ENCODE assay signal across 3 cellular contexts in the genomic region with DNA sequence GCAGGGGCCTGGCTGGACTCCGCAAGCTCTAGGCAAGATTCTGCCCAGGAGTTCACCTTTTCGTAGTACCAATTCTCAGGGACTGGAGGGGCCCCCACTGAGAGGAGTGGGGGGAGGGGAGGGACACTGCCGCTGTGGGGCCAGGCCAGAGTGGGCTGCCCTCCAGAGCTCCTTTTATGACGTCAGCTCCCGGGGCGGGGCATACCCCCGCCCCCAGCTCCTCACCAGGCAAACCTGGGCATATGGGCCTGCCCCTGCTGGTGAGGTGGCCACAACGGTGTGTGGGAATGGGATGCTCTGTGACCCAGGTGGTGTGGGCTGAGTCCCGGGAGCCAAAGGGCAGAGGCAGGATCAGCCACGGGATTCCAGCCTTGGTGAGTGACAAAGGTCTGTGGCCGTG.
TF ChIP-seq lines count a peak whose summit lies in the region.

No MANE protein-coding gene starts in this region.

TF ChIP-seq in HepG2, 621 proteins besides CTCF, POLR2A, EP300 and RAD21:
- TF ChIP-seq HNF4G (IDR thresholded peaks at IDR 0.05; ENCODE audit: borderline replicate concordance, low read depth, low read length) (no peak), HNF4G (CRISPR knock-in tag; IDR thresholded peaks at IDR 0.05; ENCODE audit: borderline replicate concordance, low read depth) (no peak), CREB1 (IDR thresholded peaks at IDR 0.05) (peak; percentile 64; the same call in 1 of the 2 replicates), CREB1 (CRISPR knock-in tag; IDR thresholded peaks at IDR 0.05) (no peak)

TF ChIP-seq in HEK293, 187 proteins besides CTCF, POLR2A, EP300 and RAD21:
- peak; percentile 36; the same call in 1 of the 2 replicates for TF ChIP-seq ZFHX2 (tag by site-specific recombination; conservative IDR thresholded peaks at IDR 0.05)
- TF ChIP-seq, protein P1, sequence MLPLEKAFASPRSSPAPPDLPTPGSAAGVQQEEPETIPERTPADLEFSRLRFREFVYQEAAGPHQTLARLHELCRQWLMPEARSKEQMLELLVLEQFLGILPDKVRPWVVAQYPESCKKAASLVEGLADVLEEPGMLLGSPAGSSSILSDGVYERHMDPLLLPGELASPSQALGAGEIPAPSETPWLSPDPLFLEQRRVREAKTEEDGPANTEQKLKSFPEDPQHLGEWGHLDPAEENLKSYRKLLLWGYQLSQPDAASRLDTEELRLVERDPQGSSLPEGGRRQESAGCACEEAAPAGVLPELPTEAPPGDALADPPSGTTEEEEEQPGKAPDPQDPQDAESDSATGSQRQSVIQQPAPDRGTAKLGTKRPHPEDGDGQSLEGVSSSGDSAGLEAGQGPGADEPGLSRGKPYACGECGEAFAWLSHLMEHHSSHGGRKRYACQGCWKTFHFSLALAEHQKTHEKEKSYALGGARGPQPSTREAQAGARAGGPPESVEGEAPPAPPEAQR (tag by site-specific recombination; IDR thresholded peaks at IDR 0.05), result no peak

TF ChIP-seq in H1, 55 proteins besides CTCF, POLR2A, EP300 and RAD21:
- TF ChIP-seq, protein P2, sequence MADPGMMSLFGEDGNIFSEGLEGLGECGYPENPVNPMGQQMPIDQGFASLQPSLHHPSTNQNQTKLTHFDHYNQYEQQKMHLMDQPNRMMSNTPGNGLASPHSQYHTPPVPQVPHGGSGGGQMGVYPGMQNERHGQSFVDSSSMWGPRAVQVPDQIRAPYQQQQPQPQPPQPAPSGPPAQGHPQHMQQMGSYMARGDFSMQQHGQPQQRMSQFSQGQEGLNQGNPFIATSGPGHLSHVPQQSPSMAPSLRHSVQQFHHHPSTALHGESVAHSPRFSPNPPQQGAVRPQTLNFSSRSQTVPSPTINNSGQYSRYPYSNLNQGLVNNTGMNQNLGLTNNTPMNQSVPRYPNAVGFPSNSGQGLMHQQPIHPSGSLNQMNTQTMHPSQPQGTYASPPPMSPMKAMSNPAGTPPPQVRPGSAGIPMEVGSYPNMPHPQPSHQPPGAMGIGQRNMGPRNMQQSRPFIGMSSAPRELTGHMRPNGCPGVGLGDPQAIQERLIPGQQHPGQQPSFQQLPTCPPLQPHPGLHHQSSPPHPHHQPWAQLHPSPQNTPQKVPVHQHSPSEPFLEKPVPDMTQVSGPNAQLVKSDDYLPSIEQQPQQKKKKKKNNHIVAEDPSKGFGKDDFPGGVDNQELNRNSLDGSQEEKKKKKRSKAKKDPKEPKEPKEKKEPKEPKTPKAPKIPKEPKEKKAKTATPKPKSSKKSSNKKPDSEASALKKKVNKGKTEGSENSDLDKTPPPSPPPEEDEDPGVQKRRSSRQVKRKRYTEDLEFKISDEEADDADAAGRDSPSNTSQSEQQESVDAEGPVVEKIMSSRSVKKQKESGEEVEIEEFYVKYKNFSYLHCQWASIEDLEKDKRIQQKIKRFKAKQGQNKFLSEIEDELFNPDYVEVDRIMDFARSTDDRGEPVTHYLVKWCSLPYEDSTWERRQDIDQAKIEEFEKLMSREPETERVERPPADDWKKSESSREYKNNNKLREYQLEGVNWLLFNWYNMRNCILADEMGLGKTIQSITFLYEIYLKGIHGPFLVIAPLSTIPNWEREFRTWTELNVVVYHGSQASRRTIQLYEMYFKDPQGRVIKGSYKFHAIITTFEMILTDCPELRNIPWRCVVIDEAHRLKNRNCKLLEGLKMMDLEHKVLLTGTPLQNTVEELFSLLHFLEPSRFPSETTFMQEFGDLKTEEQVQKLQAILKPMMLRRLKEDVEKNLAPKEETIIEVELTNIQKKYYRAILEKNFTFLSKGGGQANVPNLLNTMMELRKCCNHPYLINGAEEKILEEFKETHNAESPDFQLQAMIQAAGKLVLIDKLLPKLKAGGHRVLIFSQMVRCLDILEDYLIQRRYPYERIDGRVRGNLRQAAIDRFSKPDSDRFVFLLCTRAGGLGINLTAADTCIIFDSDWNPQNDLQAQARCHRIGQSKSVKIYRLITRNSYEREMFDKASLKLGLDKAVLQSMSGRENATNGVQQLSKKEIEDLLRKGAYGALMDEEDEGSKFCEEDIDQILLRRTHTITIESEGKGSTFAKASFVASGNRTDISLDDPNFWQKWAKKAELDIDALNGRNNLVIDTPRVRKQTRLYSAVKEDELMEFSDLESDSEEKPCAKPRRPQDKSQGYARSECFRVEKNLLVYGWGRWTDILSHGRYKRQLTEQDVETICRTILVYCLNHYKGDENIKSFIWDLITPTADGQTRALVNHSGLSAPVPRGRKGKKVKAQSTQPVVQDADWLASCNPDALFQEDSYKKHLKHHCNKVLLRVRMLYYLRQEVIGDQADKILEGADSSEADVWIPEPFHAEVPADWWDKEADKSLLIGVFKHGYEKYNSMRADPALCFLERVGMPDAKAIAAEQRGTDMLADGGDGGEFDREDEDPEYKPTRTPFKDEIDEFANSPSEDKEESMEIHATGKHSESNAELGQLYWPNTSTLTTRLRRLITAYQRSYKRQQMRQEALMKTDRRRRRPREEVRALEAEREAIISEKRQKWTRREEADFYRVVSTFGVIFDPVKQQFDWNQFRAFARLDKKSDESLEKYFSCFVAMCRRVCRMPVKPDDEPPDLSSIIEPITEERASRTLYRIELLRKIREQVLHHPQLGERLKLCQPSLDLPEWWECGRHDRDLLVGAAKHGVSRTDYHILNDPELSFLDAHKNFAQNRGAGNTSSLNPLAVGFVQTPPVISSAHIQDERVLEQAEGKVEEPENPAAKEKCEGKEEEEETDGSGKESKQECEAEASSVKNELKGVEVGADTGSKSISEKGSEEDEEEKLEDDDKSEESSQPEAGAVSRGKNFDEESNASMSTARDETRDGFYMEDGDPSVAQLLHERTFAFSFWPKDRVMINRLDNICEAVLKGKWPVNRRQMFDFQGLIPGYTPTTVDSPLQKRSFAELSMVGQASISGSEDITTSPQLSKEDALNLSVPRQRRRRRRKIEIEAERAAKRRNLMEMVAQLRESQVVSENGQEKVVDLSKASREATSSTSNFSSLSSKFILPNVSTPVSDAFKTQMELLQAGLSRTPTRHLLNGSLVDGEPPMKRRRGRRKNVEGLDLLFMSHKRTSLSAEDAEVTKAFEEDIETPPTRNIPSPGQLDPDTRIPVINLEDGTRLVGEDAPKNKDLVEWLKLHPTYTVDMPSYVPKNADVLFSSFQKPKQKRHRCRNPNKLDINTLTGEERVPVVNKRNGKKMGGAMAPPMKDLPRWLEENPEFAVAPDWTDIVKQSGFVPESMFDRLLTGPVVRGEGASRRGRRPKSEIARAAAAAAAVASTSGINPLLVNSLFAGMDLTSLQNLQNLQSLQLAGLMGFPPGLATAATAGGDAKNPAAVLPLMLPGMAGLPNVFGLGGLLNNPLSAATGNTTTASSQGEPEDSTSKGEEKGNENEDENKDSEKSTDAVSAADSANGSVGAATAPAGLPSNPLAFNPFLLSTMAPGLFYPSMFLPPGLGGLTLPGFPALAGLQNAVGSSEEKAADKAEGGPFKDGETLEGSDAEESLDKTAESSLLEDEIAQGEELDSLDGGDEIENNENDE (IDR thresholded peaks at IDR 0.05; ENCODE audit: insufficient replicate concordance, low read length), result no peak
- TF ChIP-seq FOSL1 (IDR thresholded peaks at IDR 0.05; ENCODE audit: insufficient read depth, low read depth, low read length) (no peak), EZH2 (IDR thresholded peaks at IDR 0.05; ENCODE audit: low read depth, low read length, severe bottlenecking) (no peak), KDM5A (IDR thresholded peaks at IDR 0.05; ENCODE audit: low read length) (no peak), SP1 (IDR thresholded peaks at IDR 0.05; ENCODE audit: low read depth, low read length) (no peak), HDAC2 (IDR thresholded peaks at IDR 0.05; ENCODE audit: borderline replicate concordance in 1 of 2, low read depth in 2 of 2, low read length in 2 of 2) (no peak), CEBPB (IDR thresholded peaks at IDR 0.05; ENCODE audit: low read depth, low read length) (no peak), CREB1 (IDR thresholded peaks at IDR 0.05) (no peak), GTF2F1 (IDR thresholded peaks at IDR 0.05; ENCODE audit: borderline replicate concordance, low read depth, low read length) (no peak), POLR2AphosphoS5 (IDR thresholded peaks at IDR 0.05; ENCODE audit: low read depth, low read length) (no peak), SAP30 (IDR thresholded peaks at IDR 0.05; ENCODE audit: insufficient read depth, insufficient replicate concordance, low read length) (no peak), EGR1 (IDR thresholded peaks at IDR 0.05; ENCODE audit: borderline replicate concordance, low read depth, low read length) (no peak), CHD1 (IDR thresholded peaks at IDR 0.05; ENCODE audit: low read depth, low read length) (no peak)
- TF ChIP-seq, protein P3, sequence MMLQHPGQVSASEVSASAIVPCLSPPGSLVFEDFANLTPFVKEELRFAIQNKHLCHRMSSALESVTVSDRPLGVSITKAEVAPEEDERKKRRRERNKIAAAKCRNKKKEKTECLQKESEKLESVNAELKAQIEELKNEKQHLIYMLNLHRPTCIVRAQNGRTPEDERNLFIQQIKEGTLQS (IDR thresholded peaks at IDR 0.05; ENCODE audit: insufficient read depth, low read depth, low read length), result no peak
- TF ChIP-seq, protein P4, sequence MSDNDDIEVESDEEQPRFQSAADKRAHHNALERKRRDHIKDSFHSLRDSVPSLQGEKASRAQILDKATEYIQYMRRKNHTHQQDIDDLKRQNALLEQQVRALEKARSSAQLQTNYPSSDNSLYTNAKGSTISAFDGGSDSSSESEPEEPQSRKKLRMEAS (IDR thresholded peaks at IDR 0.05), result no peak
- TF ChIP-seq, protein P5, sequence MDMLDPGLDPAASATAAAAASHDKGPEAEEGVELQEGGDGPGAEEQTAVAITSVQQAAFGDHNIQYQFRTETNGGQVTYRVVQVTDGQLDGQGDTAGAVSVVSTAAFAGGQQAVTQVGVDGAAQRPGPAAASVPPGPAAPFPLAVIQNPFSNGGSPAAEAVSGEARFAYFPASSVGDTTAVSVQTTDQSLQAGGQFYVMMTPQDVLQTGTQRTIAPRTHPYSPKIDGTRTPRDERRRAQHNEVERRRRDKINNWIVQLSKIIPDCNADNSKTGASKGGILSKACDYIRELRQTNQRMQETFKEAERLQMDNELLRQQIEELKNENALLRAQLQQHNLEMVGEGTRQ (IDR thresholded peaks at IDR 0.05; ENCODE audit: low read length), result no peak
